In the genomic region with DNA sequence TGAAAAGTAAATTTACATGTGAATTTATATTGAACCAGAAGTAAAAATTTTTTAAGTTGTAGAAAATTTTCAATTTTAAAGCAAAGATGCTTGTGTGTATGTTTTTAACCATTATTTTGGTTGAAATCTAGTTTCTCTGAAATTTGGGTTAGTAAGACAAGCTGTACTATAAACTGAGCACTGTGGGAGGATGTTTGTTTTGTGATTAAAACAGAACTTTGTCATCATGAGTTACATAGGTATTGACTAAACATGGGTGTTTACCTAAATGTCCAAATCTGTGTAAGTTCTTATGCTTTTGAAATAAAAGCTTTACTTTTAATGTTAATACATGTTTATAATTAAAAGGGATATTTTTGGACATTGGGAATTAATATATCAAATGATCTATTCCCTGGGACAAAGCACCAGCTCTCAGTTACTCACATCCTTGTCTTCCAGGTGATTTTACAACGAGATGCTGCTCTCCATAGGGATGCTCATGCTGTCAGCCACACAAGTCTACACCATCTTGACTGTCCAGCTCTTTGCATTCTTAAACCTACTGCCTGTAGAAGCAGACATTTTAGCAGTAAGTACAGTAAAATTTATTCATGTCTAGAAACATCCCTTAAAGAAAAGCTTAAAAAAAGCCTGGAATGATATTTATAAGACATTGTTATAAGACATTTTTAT, we compare ENCODE assay signal across 25 cellular contexts. TPM values are rescaled to one million over a fixed set of nuclear protein-coding genes. Genes with fewer than 3 reads are reported as not detected.
DNase-seq lines count a peak whose midpoint lies in the region; FAIRE-seq and TF ChIP-seq lines count a peak whose summit lies in the region.
"Had no signal": no experiment of that assay in that cellular context is flagged by ENCODE, and none has a peak within 500 bp of the region (broad histone marks: within the 10 kb centered on the region; RNA-seq: fewer than 3 reads in every experiment).

No MANE protein-coding gene starts in this region.

- H3K4me1 ChIP-seq in small intestine (ENCODE audit: control insufficient read depth in 2 of 2, insufficient read depth in 1 of 2, low read depth in 1 of 2, low read length in 1 of 2), result no peaks in the 10 kb centered on the region
- H3K4me1 ChIP-seq: HAP-1, SJSA1 had no signal

- H3K4me3 ChIP-seq in bronchial epithelial cell (ENCODE audit: low read depth, low read length) (no peak overlapping the region), small intestine (ENCODE audit: low read depth in 1 of 2, low read length in 2 of 2) (no peak overlapping the region)
- H3K4me3 ChIP-seq: HAP-1, Peyer's patch, SJSA1 had no signal

- H3K36me3 ChIP-seq in bronchial epithelial cell (ENCODE audit: control insufficient read depth, insufficient read depth, low read length) (peaks cover 5% of the 10 kb centered on the region), small intestine (ENCODE audit: control insufficient read depth in 2 of 2, insufficient read depth in 2 of 2, low read length in 2 of 2) (peaks cover 3 to 5% of the 10 kb centered on the region in 2 donors)
- H3K36me3 ChIP-seq: HAP-1 had no signal

- DNase-seq in H54 (ENCODE audit: insufficient read length, low spot score), result no peak
- DNase-seq in bronchial epithelial cell (ENCODE audit: low read depth), result peak; percentile 75
- no peak for DNase-seq in small intestine
- no peak for DNase-seq in activated CD8-positive, alpha-beta memory T cell treated with anti-CD3 and anti-CD28 coated beads, Interleukin-2, amount 50 U/mL, for 48 hours
- no peak for DNase-seq in A172 (ENCODE audit: low spot score)
- DNase-seq in COR-L47 (lab: John Stamatoyannopoulos, UW), result no peak
- DNase-seq: CD4-positive, CD25-positive, alpha-beta regulatory T cell; DMS79 treated with DMSO at 0.1 percent for 48 hours; KG1; NCI-H1092 treated with DMSO at 0.1 percent for 48 hours; NCI-H146; NCI-H2029; NCI-H345; NCI-H524; NCI-H774; NK-92 treated with Interleukin-12 subunit alpha and Interleukin-12 subunit beta, amount 100 ng/mL, for 24 hours; Peyer's patch had no signal

- WGBS in small intestine, 3 donors, result 85 to 96% (median 92%) methylated on average over 1 of the region's 1 CpG

- H3K9me3 ChIP-seq in small intestine (ENCODE audit: control insufficient read depth, low read depth), result no peaks in the 10 kb centered on the region
- H3K9me3 ChIP-seq: HAP-1, Peyer's patch, SJSA1 had no signal

- H3K27me3 ChIP-seq in bronchial epithelial cell (ENCODE audit: control insufficient read depth, insufficient read depth, low read length), result no peaks in the 10 kb centered on the region
- no peaks in the 10 kb centered on the region for H3K27me3 ChIP-seq in small intestine (ENCODE audit: control insufficient read depth in 2 of 2, insufficient read depth in 2 of 2, low read length in 2 of 2)
- H3K27me3 ChIP-seq: Peyer's patch, SJSA1 had no signal

- no peak overlapping the region for H3K27ac ChIP-seq in small intestine (ENCODE audit: low read depth in 1 of 2, low read length in 1 of 2)
- H3K27ac ChIP-seq: HL-60, Peyer's patch, SJSA1 had no signal

- TF ChIP-seq POLR2A in H54 (IDR thresholded peaks at IDR 0.05; ENCODE audit: low read depth, low read length), result no peak

- FAIRE-seq in H54 (lab: Jason Lieb, UNC) (peak; percentile 53), bronchial epithelial cell (lab: Jason Lieb, UNC) (no peak), islet of Langerhans (lab: Jason Lieb, UNC) (peak; percentile 89), small intestine (lab: Jason Lieb, UNC) (peak; percentile 23)
- FAIRE-seq: GM12891 had no signal

- no peak for TF ChIP-seq CTCF in bronchial epithelial cell (IDR thresholded peaks at IDR 0.05; ENCODE audit: insufficient read depth, low read length, severe bottlenecking)

RNA-seq across cellular contexts. Expression of a gene that starts 32.7 kb away (rescaled TPM):
- total RNA-seq in bronchial epithelial cell, result 103 and 124 TPM in 2 replicates
- polyA plus RNA-seq in small intestine, result 10 to 100 TPM; 20.8 to 41.7 (median 23.8) TPM
- 38.0 and 49.5 TPM in 2 replicates for total RNA-seq in A172 (2014; rRNA removed; shearing (Covaris generic))

RNA-seq across cellular contexts. Expression of a gene that starts 53.4 kb away (rescaled TPM):
- total RNA-seq in bronchial epithelial cell, result 0.26 and 2.1 TPM in 2 replicates
- polyA plus RNA-seq in small intestine, result not detected
- not detected in 2 replicates for total RNA-seq in A172 (2014; rRNA removed; shearing (Covaris generic))
- total RNA-seq: CD4-positive, CD25-positive, alpha-beta regulatory T cell; HT-29; Peyer's patch; Right ventricle myocardium inferior; SJSA1 had no signal
- polyA plus RNA-seq: BJ; CD4-positive, CD25-positive, alpha-beta regulatory T cell had no signal
